Comparison of ENCODE assay signal across 8 cellular contexts in the genomic region with DNA sequence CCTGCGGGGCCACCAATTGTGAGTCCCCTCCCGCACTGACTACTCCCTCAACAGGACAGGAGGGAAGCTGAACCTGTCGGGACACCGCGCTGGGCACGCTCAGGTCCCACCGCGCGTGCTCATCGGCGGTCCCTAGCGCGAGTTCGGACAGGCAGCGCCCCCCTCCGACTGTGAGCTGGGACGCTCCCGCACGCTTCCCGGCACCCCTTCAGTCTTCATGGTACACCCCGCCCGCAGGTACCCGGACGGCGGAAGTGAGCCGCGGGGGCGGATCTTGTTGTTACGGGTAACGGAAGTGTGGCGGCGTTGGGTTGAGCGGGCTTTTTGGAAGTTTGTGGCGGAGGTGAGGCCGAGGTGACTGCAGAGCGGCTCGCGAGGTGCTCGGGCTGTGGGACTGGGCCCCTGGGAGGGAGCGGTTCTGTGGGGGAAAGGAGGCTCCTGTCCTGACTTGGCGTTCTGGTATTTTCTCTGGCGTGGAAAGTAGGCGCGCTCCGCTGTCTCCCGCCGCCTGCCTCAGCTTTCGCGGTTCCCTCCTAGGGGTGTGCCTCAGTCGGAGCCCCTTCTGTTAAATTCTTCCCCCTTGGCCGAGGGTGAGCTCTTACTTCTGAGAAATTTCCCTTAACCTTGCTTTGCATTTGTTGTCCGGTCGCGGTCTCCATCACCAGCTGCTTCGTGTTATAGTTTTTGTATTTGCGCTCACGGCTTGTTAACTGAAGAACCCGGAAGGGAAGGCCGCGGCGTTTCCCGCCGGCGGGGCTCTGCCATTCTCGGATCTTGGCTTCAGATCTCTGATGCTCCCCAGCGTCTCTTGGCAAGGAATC. TPM values are rescaled to one million over a fixed set of nuclear protein-coding genes. Genes with fewer than 3 reads are reported as not detected.
DNase-seq lines count a peak whose midpoint lies in the region; TF ChIP-seq lines count a peak whose summit lies in the region.

A gene (plus strand): TSS at position 289 of the 821 bp plus-strand sequence. CDS start 3,669 bp downstream, outside the sequence.

- intact Hi-C loops in activated naive CD4-positive, alpha-beta T cell treated with anti-CD3 and anti-CD28 coated beads for 36 hours (cut with micrococcal nuclease) = loop anchor here (1.0 to 5.0 kb wide), 9 partner anchors 37 to 622 kb away; a partner anchor contains a TSS

- H3K36me3 Mint-ChIP-seq in activated naive CD4-positive, alpha-beta T cell treated with anti-CD3 and anti-CD28 coated beads for 36 hours (ENCODE audit: low read depth) = peaks cover 40% of the 10 kb centered on the region

- DNase-seq in GM06990 (ENCODE audit: extremely low read depth, insufficient read length) = peak; percentile 94
- peak; percentile 72 for DNase-seq in HFF-Myc (ENCODE audit: extremely low read depth, low read depth)
- DNase-seq in MV-4-11 (lab: John Stamatoyannopoulos, UW) = peak; percentile 91
- peak; percentile 92 for DNase-seq in SK-MEL-5 (ENCODE audit: low read depth, low spot score)
- peak; percentile 99 for DNase-seq in activated naive CD4-positive, alpha-beta T cell treated with anti-CD3 and anti-CD28 coated beads for 36 hours
- peak; percentile 94 for DNase-seq in germinal center (ENCODE audit: low spot score)
- DNase-seq in nucleus accumbens (lab: John Stamatoyannopoulos, UW) = peak; percentile 38 to 97 (median 88)

- TF ChIP-seq CTCF in GM06990 (IDR thresholded peaks at IDR 0.05; ENCODE audit: insufficient read depth, low read length, poor library complexity, severe bottlenecking) (peak; percentile 73), HFF-Myc (IDR thresholded peaks at IDR 0.05; ENCODE audit: low read depth, low read length, missing control alignments) (peak; percentile 54)

- peak within 1 kb of the TSS; percentile 93 for H3K27ac Mint-ChIP-seq in activated naive CD4-positive, alpha-beta T cell treated with anti-CD3 and anti-CD28 coated beads for 36 hours

- in situ Hi-C loops in SK-MEL-5 (cut with HindIII; ENCODE audit: low pct_unique_long_range_greater_than_20kb, low sequenced_read_pairs) = no loop called here

- H3K36me3 ChIP-seq in GM06990 (ENCODE audit: control insufficient read depth, insufficient read depth, low read length) = no peaks in the 10 kb centered on the region

- H3K4me3 Mint-ChIP-seq in activated naive CD4-positive, alpha-beta T cell treated with anti-CD3 and anti-CD28 coated beads for 36 hours = peak within 1 kb of the TSS; percentile 98

- H3K4me1 Mint-ChIP-seq in activated naive CD4-positive, alpha-beta T cell treated with anti-CD3 and anti-CD28 coated beads for 36 hours (ENCODE audit: low read depth) = peaks cover 31% of the 10 kb centered on the region

- H3K4me3 ChIP-seq in GM06990 (replicated peaks; ENCODE audit: low read depth, low read length) (peak within 1 kb of the TSS; percentile 79), HFF-Myc (replicated peaks; ENCODE audit: low read depth, low read length) (peak within 1 kb of the TSS; percentile 80)

- no peaks in the 10 kb centered on the region for H3K9me3 Mint-ChIP-seq in activated naive CD4-positive, alpha-beta T cell treated with anti-CD3 and anti-CD28 coated beads for 36 hours

- no peaks in the 10 kb centered on the region for H3K27me3 Mint-ChIP-seq in activated naive CD4-positive, alpha-beta T cell treated with anti-CD3 and anti-CD28 coated beads for 36 hours (ENCODE audit: low read depth)

- CTCF ChIA-PET in activated naive CD4-positive, alpha-beta T cell treated with anti-CD3 and anti-CD28 coated beads for 36 hours (lab: Charles Lee) = interaction anchor here (0.8 to 3.4 kb wide), 7 partner anchors 37 to 339 kb away, joined by 3 to 38 read pairs (median 3); no protein-coding TSS in a partner anchor

- H3K27ac ChIP-seq in temporal lobe (ENCODE audit: low read depth, low read length) = peak within 1 kb of the TSS; percentile 63

- no peaks in the 10 kb centered on the region for H3K27me3 ChIP-seq in GM06990 (replicated peaks; ENCODE audit: control insufficient read depth, insufficient read depth, low read length)

RNA-seq across cellular contexts. Expression of the gene that starts here (rescaled TPM):
- 57.6 and 64.5 TPM in 2 replicates for total RNA-seq in SK-MEL-5 (2014; rRNA removed; shearing (Covaris generic))
- 38.1 and 51.9 TPM in 2 replicates for polyA plus RNA-seq in SK-MEL-5 (2015; cell fraction: cytosol; rRNA removed)
- 330 and 356 TPM in 2 replicates for polyA plus RNA-seq in SK-MEL-5 (2015; cell fraction: nucleus; rRNA removed)
- 100 to 1,000 TPM; 268 to 283 TPM for total RNA-seq in activated naive CD4-positive, alpha-beta T cell treated with anti-CD3 and anti-CD28 coated beads for 36 hours
- total RNA-seq in temporal lobe = 8.4 TPM

Comparison
In these comparisons a context has a peak if more than half of its experiments do, and no peak if none do; other contexts are left out.
1. Peak in every context shown above with its lines: DNase-seq, H3K4me3 ChIP-seq and H3K27ac ChIP-seq.